In the genomic region with DNA sequence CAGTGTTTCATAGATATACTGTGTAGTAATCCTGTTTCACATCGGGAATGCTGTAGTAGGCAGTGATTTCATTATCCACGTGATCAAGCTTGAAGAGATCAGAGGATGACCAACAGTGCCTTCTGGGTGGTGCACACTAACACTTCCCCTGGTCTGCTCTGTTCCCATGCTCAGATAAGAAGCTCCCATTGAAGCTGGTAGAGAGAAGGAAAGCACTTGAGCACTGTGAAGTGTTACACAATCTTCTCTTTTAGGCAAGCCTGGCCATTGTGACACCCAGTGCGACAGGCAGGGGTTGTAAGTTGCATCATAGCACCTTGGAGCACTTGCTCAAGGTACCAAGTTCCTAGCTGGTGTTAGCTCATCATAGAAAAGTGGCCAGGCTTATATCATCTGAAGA, we compare ENCODE assay signal across 13 cellular contexts. TPM values are rescaled to one million over a fixed set of nuclear protein-coding genes. Genes with fewer than 3 reads are reported as not detected.
A peak's percentile ranks its signal among the peaks of the same experiment; 100 is the strongest.
DNase-seq lines count a peak whose midpoint lies in the region; ATAC-seq and TF ChIP-seq lines count a peak whose summit lies in the region.
"Had no signal": no experiment of that assay in that cellular context is flagged by ENCODE, and none has a peak within 500 bp of the region (broad histone marks: within the 10 kb centered on the region; RNA-seq: fewer than 3 reads in every experiment).

No MANE protein-coding gene starts in this region.

- peaks cover 8% of the 10 kb centered on the region for H3K4me1 ChIP-seq in mucosa of descending colon (ENCODE audit: low read depth)
- H3K4me1 ChIP-seq in uterus: no peaks in the 10 kb centered on the region
- H3K4me1 ChIP-seq: BE2C had no signal

- H3K9me3 ChIP-seq in mucosa of descending colon (no peaks in the 10 kb centered on the region), uterus (no peaks in the 10 kb centered on the region)
- H3K9me3 ChIP-seq: BE2C had no signal

- H3K27me3 Mint-ChIP-seq in MCF 10A (ENCODE audit: insufficient read depth, unreplicated experiment): no peaks in the 10 kb centered on the region

- H3K4me3 Mint-ChIP-seq in MCF 10A (ENCODE audit: unreplicated experiment): no peak overlapping the region
- H3K4me3 Mint-ChIP-seq: activated naive CD8-positive, alpha-beta T cell; stimulated activated naive CD8-positive, alpha-beta T cell treated with anti-CD3 and anti-CD28 coated beads, Interleukin-15, Interleukin-2, amounts not matched to agents 100 ng/mL and 50 ng/mL, for 24 hours had no signal

- no peak for TF ChIP-seq CTCF in AG09309 (IDR thresholded peaks at IDR 0.05; ENCODE audit: control insufficient read depth, insufficient read depth, low read depth, low read length, missing control alignments)
- TF ChIP-seq CTCF in MCF 10A (IDR thresholded peaks at IDR 0.05; ENCODE audit: unreplicated experiment): no peak
- TF ChIP-seq CTCF in mucosa of descending colon (IDR thresholded peaks at IDR 0.05): no peak
- TF ChIP-seq CTCF in uterus (IDR thresholded peaks at IDR 0.05): no peak

- no peaks in the 10 kb centered on the region for H3K27me3 ChIP-seq in uterus
- H3K27me3 ChIP-seq: BE2C had no signal

- CTCF ChIA-PET in MCF 10A (lab: Yijun Ruan, JAX): interaction anchor here (0.6 to 2.2 kb wide), 7 partner anchors 27 to 197 kb away, joined by 3 to 5 read pairs (median 5); no protein-coding TSS in a partner anchor

- H3K9me3 Mint-ChIP-seq in MCF 10A (ENCODE audit: unreplicated experiment): no peaks in the 10 kb centered on the region
- H3K9me3 Mint-ChIP-seq: stimulated activated naive CD8-positive, alpha-beta T cell treated with anti-CD3 and anti-CD28 coated beads, Interleukin-15, Interleukin-2, amounts not matched to agents 100 ng/mL and 50 ng/mL, for 24 hours had no signal

- H3K36me3 ChIP-seq in mucosa of descending colon (ENCODE audit: low read depth) (no peaks in the 10 kb centered on the region), uterus (no peaks in the 10 kb centered on the region)
- H3K36me3 ChIP-seq: BE2C had no signal

- intact Hi-C loops in MCF 10A (cut with micrococcal nuclease) (no loop called here), mucosa of descending colon (cut with DNase I, micrococcal nuclease) (no loop called here), uterus (cut with DNase I; ENCODE audit: low total_unique reads) (no loop called here)

- H3K27ac ChIP-seq in uterus: no peak overlapping the region

- POLR2A ChIA-PET in MCF 10A (lab: Yijun Ruan, JAX): interaction anchor here (0.9 to 2.0 kb wide), 4 partner anchors 25 to 71 kb away, joined by 4 to 13 read pairs (median 6); partner anchors contain the start of gene GPD2

- H3K4me3 ChIP-seq in AG09309 (ENCODE audit: control insufficient read depth, low read depth, low read length) (no peak overlapping the region), mucosa of descending colon (no peak overlapping the region), uterus (no peak overlapping the region)

- no TSS peak for BruUV-seq in MCF 10A (replicated peaks; lab: Mats Ljungman, UMichigan)

- peaks cover 15% of the 10 kb centered on the region for H3K4me1 Mint-ChIP-seq in MCF 10A (ENCODE audit: insufficient read depth, unreplicated experiment)

- peaks cover 8% of the 10 kb centered on the region for H3K36me3 Mint-ChIP-seq in MCF 10A (ENCODE audit: insufficient read depth, unreplicated experiment)
- H3K36me3 Mint-ChIP-seq: activated naive CD8-positive, alpha-beta T cell had no signal

- peak; percentile 23 for DNase-seq in AG09309 (ENCODE audit: low read depth)
- peak; percentile 30 for DNase-seq in LHCN-M2 (ENCODE audit: low read depth)
- peak; percentile 78 for DNase-seq in MCF 10A (ENCODE audit: unreplicated experiment)
- DNase-seq in left lobe of liver (ENCODE audit: low spot score): peak; percentile 77
- DNase-seq in mucosa of descending colon: no peak
- no peak for DNase-seq in DMS 273 (lab: John Stamatoyannopoulos, UW; ENCODE audit: unreplicated experiment)
- DNase-seq in stimulated activated CD4-positive, alpha-beta T cell treated with anti-CD3 and anti-CD28 coated beads, Interleukin-4, amount 100 ng/mL, for 4 hours: no peak
- DNase-seq in uterus: no peak
- DNase-seq: activated CD4-positive, alpha-beta T cell treated with anti-CD3 and anti-CD28 coated beads for 48 hours; BE2C; NCI-H1417 had no signal

- no peak overlapping the region for H3K27ac Mint-ChIP-seq in MCF 10A (ENCODE audit: low read depth, unreplicated experiment)
- H3K27ac Mint-ChIP-seq: activated naive CD8-positive, alpha-beta T cell; stimulated activated naive CD8-positive, alpha-beta T cell treated with anti-CD3 and anti-CD28 coated beads, Interleukin-15, Interleukin-2, amounts not matched to agents 100 ng/mL and 50 ng/mL, for 24 hours had no signal

- ATAC-seq in left lobe of liver (peak; percentile 77), mucosa of descending colon (no peak)

- no peak for TF ChIP-seq POLR2A in uterus (IDR thresholded peaks at IDR 0.05)

RNA-seq across cellular contexts. Expression of gene GPD2, which starts 30.6 kb away (rescaled TPM):
- 114 and 131 TPM in 2 replicates for total RNA-seq in LHCN-M2 (2014; rRNA removed)
- 14.3 TPM for polyA plus RNA-seq in LHCN-M2 (2012)
- 37.4 and 62.5 TPM in 2 replicates for total RNA-seq in MCF 10A (2022)
- 3.2 TPM for total RNA-seq in left lobe of liver
- 10 to 100 TPM; 42.9 to 83.5 (median 77.9) TPM for total RNA-seq in mucosa of descending colon
- 10 to 100 TPM in 3 of 4 donors, 1 to 10 TPM in 1; 2.0 to 41.6 (median 32.1) TPM for total RNA-seq in uterus

Comparison
In these comparisons a context has a peak if more than half of its experiments do, and no peak if none do; other contexts are left out.
1. DNase-seq: peak in AG09309 (single experiment), LHCN-M2 (single experiment), MCF 10A (single experiment) and left lobe of liver (single experiment); none in mucosa of descending colon (0 of 3), DMS 273 (single experiment), stimulated activated CD4-positive, alpha-beta T cell treated with anti-CD3 and anti-CD28 coated beads, Interleukin-4, amount 100 ng/mL, for 4 hours (0 of 2) and uterus (0 of 2).